9 cellular contexts compared by ENCODE assay signal in the genomic region with DNA sequence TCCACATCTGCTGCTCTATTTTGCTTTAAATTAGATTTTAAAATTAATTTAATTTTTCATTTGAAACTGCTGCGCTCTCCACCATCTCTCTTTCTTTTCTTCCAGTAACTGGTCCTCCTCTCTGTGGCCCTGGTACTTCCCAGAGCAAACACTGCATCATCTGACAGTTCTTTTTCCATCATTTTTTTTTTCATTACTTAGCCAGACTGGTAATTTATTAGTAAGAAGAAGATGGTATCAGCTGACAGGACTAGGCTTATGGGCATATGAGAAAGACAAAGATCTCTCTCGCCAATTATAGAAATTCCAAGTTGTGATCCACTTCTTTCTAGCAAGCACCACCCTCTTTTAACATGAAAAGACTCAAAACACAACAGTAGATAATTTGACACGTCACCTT.
"Had no signal": no experiment of that assay in that cellular context is flagged by ENCODE, and none has a peak within 500 bp of the region (broad histone marks: within the 10 kb centered on the region; RNA-seq: fewer than 3 reads in every experiment).

No MANE protein-coding gene starts in this region.

- H3K4me1 ChIP-seq: HAP-1 had no signal

- H3K36me3 ChIP-seq: HAP-1 had no signal

- H3K4me3 ChIP-seq: GM23248, HAP-1 had no signal

- H3K36me3 Mint-ChIP-seq: IgD-negative memory B cell had no signal

- ATAC-seq: HCT116, HepG2 had no signal

- H2AFZ ChIP-seq: GM23248 had no signal

- H3K9ac ChIP-seq: GM23248 had no signal

- H3K27ac ChIP-seq: GM23248, HL-60 had no signal

- H3K9me3 ChIP-seq: HAP-1 had no signal

- H3K9me3 Mint-ChIP-seq: HFFc6, IgD-negative memory B cell had no signal

- H3K27ac Mint-ChIP-seq: HFFc6, IgD-negative memory B cell had no signal

- DNase-seq: GM23248, GOT3, H7, HFFc6 had no signal

- H3K4me3 Mint-ChIP-seq: HFFc6, IgD-negative memory B cell had no signal
